In the genomic region with DNA sequence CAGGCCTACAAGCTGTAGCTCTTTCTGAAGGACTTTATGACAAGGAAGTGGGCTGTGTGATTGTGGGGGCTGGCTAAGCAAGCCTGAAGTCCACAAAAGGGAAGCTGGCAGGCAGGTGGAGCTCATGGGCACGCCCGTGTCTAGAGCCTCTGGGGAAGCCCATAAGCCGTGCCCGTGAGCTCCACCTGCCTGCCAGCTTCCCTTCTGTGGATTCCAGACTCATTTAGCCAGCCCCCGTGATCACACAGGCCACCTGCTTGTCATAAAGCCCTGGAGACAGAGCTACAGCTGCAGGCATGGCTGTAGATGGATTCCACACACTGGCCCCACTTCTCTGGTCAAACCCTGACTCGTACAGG, we compare ENCODE assay signal across 9 cellular contexts.
DNase-seq lines count a peak whose midpoint lies in the region; ATAC-seq and TF ChIP-seq lines count a peak whose summit lies in the region.
"Had no signal": no experiment of that assay in that cellular context is flagged by ENCODE, and none has a peak within 500 bp of the region (broad histone marks: within the 10 kb centered on the region; RNA-seq: fewer than 3 reads in every experiment).

No MANE protein-coding gene starts in this region.

- ATAC-seq in central memory CD8-positive, alpha-beta T cell (replicated peaks; ENCODE audit: extremely low read depth, poor library complexity, severe bottlenecking): peak; percentile 87
- ATAC-seq in HG02981 (IDR thresholded peaks at IDR 0.05; ENCODE audit: unreplicated experiment): no peak

- DNase-seq in DMS53 (lab: John Stamatoyannopoulos, UW) (peak; percentile 90), MV-4-11 (lab: John Stamatoyannopoulos, UW) (peak; percentile 60), OCI-M2 (lab: John Stamatoyannopoulos, UW; ENCODE audit: unreplicated experiment) (no peak), foreskin fibroblast (no peak)
- peak; percentile 30 for DNase-seq in T-helper 2 cell treated with Interferon-gamma antibody and Interleukin-4, amounts not matched to agents 5 μg/mL and 100 μg/mL, for 36 hours (ENCODE audit: low spot score)
- DNase-seq in central memory CD8-positive, alpha-beta T cell (ENCODE audit: low spot score in 2 of 2): peak in 1 of 2 donors; percentile 45

- H3K4me1 Mint-ChIP-seq in T-helper 2 cell treated with Interferon-gamma antibody and Interleukin-4, amounts not matched to agents 5 μg/mL and 100 μg/mL, for 36 hours (ENCODE audit: low read depth): peaks cover 27% of the 10 kb centered on the region
- peaks cover 42% of the 10 kb centered on the region for H3K4me1 Mint-ChIP-seq in central memory CD8-positive, alpha-beta T cell

- no peaks in the 10 kb centered on the region for H3K36me3 Mint-ChIP-seq in T-helper 2 cell treated with Interferon-gamma antibody and Interleukin-4, amounts not matched to agents 5 μg/mL and 100 μg/mL, for 36 hours (ENCODE audit: low read depth)
- no peaks in the 10 kb centered on the region for H3K36me3 Mint-ChIP-seq in central memory CD8-positive, alpha-beta T cell (ENCODE audit: insufficient read depth)
- H3K36me3 Mint-ChIP-seq: brain had no signal

- no peaks in the 10 kb centered on the region for H3K27me3 ChIP-seq in neutrophil

- peak overlapping the region; percentile 48 for H3K27ac ChIP-seq in neutrophil

- H3K27ac Mint-ChIP-seq in T-helper 2 cell treated with Interferon-gamma antibody and Interleukin-4, amounts not matched to agents 5 μg/mL and 100 μg/mL, for 36 hours: peak overlapping the region; percentile 84
- peak overlapping the region; percentile 77 for H3K27ac Mint-ChIP-seq in central memory CD8-positive, alpha-beta T cell (ENCODE audit: low read depth)

- H3K9me3 Mint-ChIP-seq in T-helper 2 cell treated with Interferon-gamma antibody and Interleukin-4, amounts not matched to agents 5 μg/mL and 100 μg/mL, for 36 hours: no peaks in the 10 kb centered on the region
- H3K9me3 Mint-ChIP-seq in central memory CD8-positive, alpha-beta T cell: no peaks in the 10 kb centered on the region

- no peaks in the 10 kb centered on the region for H3K27me3 Mint-ChIP-seq in T-helper 2 cell treated with Interferon-gamma antibody and Interleukin-4, amounts not matched to agents 5 μg/mL and 100 μg/mL, for 36 hours (ENCODE audit: low read depth)
- H3K27me3 Mint-ChIP-seq in central memory CD8-positive, alpha-beta T cell: no peaks in the 10 kb centered on the region

- no peaks in the 10 kb centered on the region for H3K9me3 ChIP-seq in neutrophil

- peaks cover 16% of the 10 kb centered on the region in 2 experiments for H3K4me1 ChIP-seq in neutrophil (ENCODE audit: control insufficient read depth in 1 of 2, insufficient read depth in 1 of 2, low read depth in 1 of 2, low read length in 1 of 2)

- no peak overlapping the region for H3K4me3 ChIP-seq in neutrophil (ENCODE audit: low read depth in 1 of 2, low read length in 1 of 2)
- no peak overlapping the region for H3K4me3 ChIP-seq in foreskin fibroblast (ENCODE audit: low read depth in 1 of 2, low read length in 2 of 2)

- peak overlapping the region; percentile 74 for H3K4me3 Mint-ChIP-seq in T-helper 2 cell treated with Interferon-gamma antibody and Interleukin-4, amounts not matched to agents 5 μg/mL and 100 μg/mL, for 36 hours
- H3K4me3 Mint-ChIP-seq in central memory CD8-positive, alpha-beta T cell: peak overlapping the region; percentile 64
- H3K4me3 Mint-ChIP-seq: brain had no signal

- TF ChIP-seq CTCF in neutrophil (IDR thresholded peaks at IDR 0.05): no peak
- TF ChIP-seq CTCF in foreskin fibroblast (IDR thresholded peaks at IDR 0.05; ENCODE audit: low read depth, low read length): no peak

- H3K36me3 ChIP-seq in neutrophil: no peaks in the 10 kb centered on the region

Comparison
In these comparisons a context has a peak if more than half of its experiments do, and no peak if none do; other contexts are left out.
1. DNase-seq: peak in DMS53 (single experiment), MV-4-11 (single experiment) and T-helper 2 cell treated with Interferon-gamma antibody and Interleukin-4, amounts not matched to agents 5 μg/mL and 100 μg/mL, for 36 hours (single experiment); none in OCI-M2 (single experiment) and foreskin fibroblast (0 of 2).